27 cellular contexts compared by ENCODE assay signal in genomic region chr3:1207904-1208303, GRCh38.
DNase-seq lines count a peak whose midpoint lies in the region; ATAC-seq and TF ChIP-seq lines count a peak whose summit lies in the region.
"Had no signal": no experiment of that assay in that cellular context is flagged by ENCODE, and none has a peak within 500 bp of the region (broad histone marks: within the 10 kb centered on the region; RNA-seq: fewer than 3 reads in every experiment).

No MANE protein-coding gene starts in this region.

- no peak overlapping the region for H3K9ac ChIP-seq in smooth muscle cell (ENCODE audit: low read depth)
- H3K9ac ChIP-seq: KMS-11 had no signal

- H4K20me1 ChIP-seq in smooth muscle cell (ENCODE audit: low read depth): no peaks in the 10 kb centered on the region

- H3K4me2 ChIP-seq in smooth muscle cell: peak overlapping the region; percentile 29
- H3K4me2 ChIP-seq: GM23338, KMS-11 had no signal

- CTCF ChIA-PET in HEK293T (lab: Yijun Ruan, JAX): no interaction called here

- DNase-seq in M059J (ENCODE audit: low read depth): peak; percentile 0
- DNase-seq in amniotic epithelial cell (ENCODE audit: low read depth): peak; percentile 86
- no peak for DNase-seq in foreskin keratinocyte
- DNase-seq in smooth muscle cell (lab: John Stamatoyannopoulos, UW; ENCODE audit: unreplicated experiment): no peak
- DNase-seq in NCI-H446 treated with DMSO at 0.1 percent for 48 hours (lab: John Stamatoyannopoulos, UW): no peak
- no peak for DNase-seq in HEK293T (ENCODE audit: extremely low spot score)
- no peak for DNase-seq in stimulated activated CD4-positive, alpha-beta T cell treated with anti-CD3 and anti-CD28 coated beads, Interleukin-2, amount 100 ng/mL, for 48 hours
- DNase-seq in HK-2 (ENCODE audit: unreplicated experiment): no peak
- DNase-seq: BE2C; Calu3; CD8-positive, alpha-beta memory T cell; DMS153; DND-41; NCI-H1105; NCI-H1436 treated with DMSO at 0.1 percent for 48 hours; NCI-H187 treated with DMSO at 0.1 percent for 48 hours; NCI-H2171 treated with DMSO at 0.1 percent for 48 hours; NCI-H526; NCI-H82; NK-92 treated with Interleukin-12 subunit alpha and Interleukin-12 subunit beta, amount 100 ng/mL, for 24 hours; PC-3; SIG-M5 had no signal

- TF ChIP-seq CTCF in foreskin keratinocyte (conservative IDR thresholded peaks at IDR 0.05) (no peak), smooth muscle cell (IDR thresholded peaks at IDR 0.05; ENCODE audit: borderline replicate concordance, insufficient read depth, poor library complexity, severe bottlenecking) (no peak)

- H3F3A ChIP-seq in smooth muscle cell (ENCODE audit: low read depth): no peaks in the 10 kb centered on the region

- POLR2A ChIA-PET in HEK293T (lab: Yijun Ruan, JAX): no interaction called here

- 33% methylated on average over 2 of the region's 2 CpGs for WGBS in smooth muscle cell (ENCODE audit: low lambda C conversion rate)

- H3K27ac ChIP-seq in foreskin keratinocyte (no peak overlapping the region), smooth muscle cell (ENCODE audit: low read depth) (no peak overlapping the region)
- H3K27ac ChIP-seq: KMS-11, RWPE1, SK-N-MC had no signal

- H3K4me1 ChIP-seq in foreskin keratinocyte (peaks cover 8% of the 10 kb centered on the region), smooth muscle cell (ENCODE audit: low read depth) (no peaks in the 10 kb centered on the region)
- H3K4me1 ChIP-seq: BE2C had no signal

- ATAC-seq in foreskin keratinocyte: peak; percentile 72
- ATAC-seq: GM23338, PC-3 had no signal

- no peak overlapping the region for H2AFZ ChIP-seq in smooth muscle cell (ENCODE audit: low read depth)
- H2AFZ ChIP-seq: GM23338 had no signal

- H3K4me3 ChIP-seq in smooth muscle cell: no peak overlapping the region
- H3K4me3 ChIP-seq: GM23338, HAP-1, SK-N-MC had no signal

- H3K27me3 ChIP-seq in foreskin keratinocyte (no peaks in the 10 kb centered on the region), smooth muscle cell (ENCODE audit: low read depth) (no peaks in the 10 kb centered on the region)
- H3K27me3 ChIP-seq: BE2C had no signal

- no peaks in the 10 kb centered on the region for H3K36me3 ChIP-seq in smooth muscle cell (ENCODE audit: low read depth)
- H3K36me3 ChIP-seq: BE2C, HAP-1 had no signal

- no peaks in the 10 kb centered on the region for H3K9me3 ChIP-seq in smooth muscle cell (replicated peaks; ENCODE audit: low read depth)
- H3K9me3 ChIP-seq: BE2C, HAP-1 had no signal

- H3K79me2 ChIP-seq in smooth muscle cell (ENCODE audit: low read depth): no peaks in the 10 kb centered on the region

TF ChIP-seq in HEK293T, 16 proteins besides CTCF, POLR2A, EP300 and RAD21:
- TF ChIP-seq PKNOX1 (IDR thresholded peaks at IDR 0.05) (no peak), SUZ12 (IDR thresholded peaks at IDR 0.05) (no peak), NFRKB (IDR thresholded peaks at IDR 0.05) (no peak), BHLHE40 (IDR thresholded peaks at IDR 0.05; ENCODE audit: borderline replicate concordance) (no peak), FOXK2 (IDR thresholded peaks at IDR 0.05) (no peak), TARDBP (IDR thresholded peaks at IDR 0.05) (no peak), FOXM1 (IDR thresholded peaks at IDR 0.05; ENCODE audit: borderline replicate concordance) (no peak), ARNT (IDR thresholded peaks at IDR 0.05) (no peak), ELF4 (IDR thresholded peaks at IDR 0.05) (no peak), HDGF (IDR thresholded peaks at IDR 0.05; ENCODE audit: borderline replicate concordance) (no peak), L3MBTL2 (conservative IDR thresholded peaks at IDR 0.05) (no peak), FOXA1 (IDR thresholded peaks at IDR 0.05) (no peak), CTBP1 (IDR thresholded peaks at IDR 0.05; ENCODE audit: borderline replicate concordance) (no peak), ZNF384 (IDR thresholded peaks at IDR 0.05) (no peak), LEF1 (IDR thresholded peaks at IDR 0.05; ENCODE audit: borderline replicate concordance) (no peak), SP1 (IDR thresholded peaks at IDR 0.05) (no peak)

Comparison
In these comparisons a context has a peak if more than half of its experiments do, and no peak if none do; other contexts are left out.
1. DNase-seq: peak in M059J (single experiment) and amniotic epithelial cell (single experiment); none in foreskin keratinocyte (0 of 2), smooth muscle cell (single experiment), NCI-H446 treated with DMSO at 0.1 percent for 48 hours (single experiment), HEK293T (single experiment), stimulated activated CD4-positive, alpha-beta T cell treated with anti-CD3 and anti-CD28 coated beads, Interleukin-2, amount 100 ng/mL, for 48 hours (0 of 2) and HK-2 (single experiment).